29 cellular contexts compared by ENCODE assay signal in the genomic region with DNA sequence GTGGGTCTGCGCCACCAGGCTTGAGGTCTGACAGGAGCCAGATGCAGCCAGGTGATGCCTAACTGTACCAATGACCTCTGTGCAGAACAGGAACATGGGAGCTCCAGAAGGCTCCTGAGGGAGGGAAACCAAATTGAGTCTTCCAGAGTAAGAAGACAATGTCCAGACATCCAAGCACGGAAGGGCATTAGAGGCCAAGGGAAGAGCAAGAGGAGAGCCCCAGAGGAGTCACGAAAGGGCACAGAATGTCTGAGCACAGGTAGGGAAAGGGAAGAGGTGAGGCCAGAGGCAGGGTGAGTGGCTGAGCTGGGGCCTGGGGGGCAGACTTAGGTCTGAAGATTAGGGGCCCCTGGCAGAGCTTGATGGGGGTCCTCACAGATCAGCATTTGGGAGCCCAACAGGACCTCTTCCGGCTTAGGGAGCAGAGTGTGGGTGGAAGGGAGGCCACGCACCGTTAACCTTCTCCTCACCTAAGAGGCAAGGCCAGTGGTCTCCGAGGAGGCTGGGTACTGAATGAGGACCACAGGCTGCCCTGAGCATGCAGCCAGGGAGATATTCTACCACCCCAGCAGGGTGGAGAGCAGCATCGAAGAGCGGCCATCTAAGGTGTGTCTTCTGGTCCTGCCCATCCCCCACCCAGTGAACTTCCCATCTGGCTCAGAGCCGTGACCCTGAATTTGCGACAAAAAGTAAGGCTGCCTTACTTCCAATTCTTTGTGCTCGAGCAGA. TPM values are rescaled to one million over a fixed set of nuclear protein-coding genes. Genes with fewer than 3 reads are reported as not detected.
"Had no signal": no experiment of that assay in that cellular context is flagged by ENCODE, and none has a peak within 500 bp of the region (broad histone marks: within the 10 kb centered on the region; RNA-seq: fewer than 3 reads in every experiment).

No MANE protein-coding gene starts in this region.

- ATAC-seq: activated CD4-positive, CD25-positive, alpha-beta regulatory T cell treated with anti-CD3 and anti-CD28 coated beads, Interleukin-2, amount 50 U/mL, for 24 hours; activated T-cell treated with anti-CD3 and anti-CD28 coated beads, Interleukin-2, amount 50 U/mL, for 4 hours; foreskin keratinocyte; heart right ventricle; left lobe of liver; lower lobe of right lung; naive thymus-derived CD8-positive, alpha-beta T cell; stimulated activated memory B cell treated with anti-CD40 and anti-IgM and Interleukin-4, amounts not matched to agents 10 μg/mL and 1 μg/mL and 100 μg/mL, for 72 hours had no signal

- H3K4me3 Mint-ChIP-seq: activated CD4-positive, alpha-beta memory T cell treated with anti-CD3 and anti-CD28 coated beads, Interleukin-2, amount 10 ng/mL, durations not matched to agents 7 days and 5 days; activated naive CD8-positive, alpha-beta T cell; activated T-cell treated with anti-CD3 and anti-CD28 coated beads, Interleukin-2, amount 50 U/mL, for 4 hours; dendritic cell treated with granulocyte-macrophage colony-stimulating factor and Interleukin-4, amounts not matched to agents 40 ng/mL and 50 ng/mL, for 4 days; naive thymus-derived CD8-positive, alpha-beta T cell; stimulated activated memory B cell treated with anti-CD40 and anti-IgM and Interleukin-4, amounts not matched to agents 10 μg/mL and 1 μg/mL and 100 μg/mL, for 72 hours had no signal

- H3K36me3 Mint-ChIP-seq: activated naive CD8-positive, alpha-beta T cell had no signal

- H3K4me1 Mint-ChIP-seq: activated CD4-positive, alpha-beta memory T cell treated with anti-CD3 and anti-CD28 coated beads, Interleukin-2, amount 10 ng/mL, durations not matched to agents 7 days and 5 days had no signal

- H3K27ac Mint-ChIP-seq: activated CD4-positive, alpha-beta memory T cell treated with anti-CD3 and anti-CD28 coated beads, Interleukin-2, amount 10 ng/mL, durations not matched to agents 7 days and 5 days; activated naive CD8-positive, alpha-beta T cell; activated T-helper 2 cell treated with anti-CD3 and anti-CD28 coated beads, Interferon-gamma antibody, Interleukin-2, Interleukin-4, amounts not matched to agents 10 μg/mL and 5 μg/mL and 100 μg/mL, durations not matched to agents 14 hours and 24 hours and 36 hours; dendritic cell treated with granulocyte-macrophage colony-stimulating factor and Interleukin-4, amounts not matched to agents 40 ng/mL and 50 ng/mL, for 4 days; stimulated activated memory B cell treated with anti-CD40 and anti-IgM and Interleukin-4, amounts not matched to agents 10 μg/mL and 1 μg/mL and 100 μg/mL, for 72 hours had no signal

- DNase-seq: activated CD4-positive, alpha-beta memory T cell treated with anti-CD3 and anti-CD28 coated beads, Interleukin-2, amount 10 ng/mL, durations not matched to agents 7 days and 5 days; activated CD4-positive, alpha-beta T cell treated with anti-CD3 and anti-CD28 coated beads for 48 hours; activated T-cell treated with anti-CD3 and anti-CD28 coated beads, Interleukin-2, amount 50 U/mL, for 4 hours; central memory CD4-positive, alpha-beta T cell; effector CD4-positive, alpha-beta T cell; foreskin keratinocyte; heart right ventricle; kidney glomerular epithelial cell; lower lobe of right lung; mesenchymal stem cell; naive thymus-derived CD8-positive, alpha-beta T cell; ovary; retina; sigmoid colon; small intestine; stimulated activated CD4-positive, alpha-beta T cell treated with anti-CD3 and anti-CD28 coated beads, Interleukin-4, amount 100 ng/mL, for 24 hours; stomach; thyroid gland; upper lobe of left lung had no signal

- H3K9me3 Mint-ChIP-seq: activated CD4-positive, alpha-beta memory T cell treated with anti-CD3 and anti-CD28 coated beads, Interleukin-2, amount 10 ng/mL, durations not matched to agents 7 days and 5 days; activated T-cell treated with anti-CD3 and anti-CD28 coated beads, Interleukin-2, amount 50 U/mL, for 4 hours; activated T-helper 2 cell treated with anti-CD3 and anti-CD28 coated beads, Interferon-gamma antibody, Interleukin-2, Interleukin-4, amounts not matched to agents 10 μg/mL and 5 μg/mL and 100 μg/mL, durations not matched to agents 14 hours and 24 hours and 36 hours; dendritic cell treated with granulocyte-macrophage colony-stimulating factor and Interleukin-4, amounts not matched to agents 40 ng/mL and 50 ng/mL, for 4 days; naive thymus-derived CD8-positive, alpha-beta T cell; stimulated activated memory B cell treated with anti-CD40 and anti-IgM and Interleukin-4, amounts not matched to agents 10 μg/mL and 1 μg/mL and 100 μg/mL, for 72 hours had no signal

- H3K27me3 Mint-ChIP-seq: activated CD4-positive, alpha-beta memory T cell treated with anti-CD3 and anti-CD28 coated beads, Interleukin-2, amount 10 ng/mL, durations not matched to agents 7 days and 5 days; activated naive CD8-positive, alpha-beta T cell; dendritic cell treated with granulocyte-macrophage colony-stimulating factor and Interleukin-4, amounts not matched to agents 40 ng/mL and 50 ng/mL, for 4 days; naive thymus-derived CD8-positive, alpha-beta T cell; stimulated activated memory B cell treated with anti-CD40 and anti-IgM and Interleukin-4, amounts not matched to agents 10 μg/mL and 1 μg/mL and 100 μg/mL, for 72 hours had no signal

RNA-seq across cellular contexts. Expression of a gene that starts 59.5 kb away (rescaled TPM):
- total RNA-seq: activated CD4-positive, alpha-beta memory T cell treated with anti-CD3 and anti-CD28 coated beads, Interleukin-2, amount 10 ng/mL, durations not matched to agents 7 days and 5 days; activated T-cell treated with anti-CD3 and anti-CD28 coated beads, Interleukin-2, amount 50 U/mL, for 4 hours; activated T-helper 2 cell treated with anti-CD3 and anti-CD28 coated beads, Interferon-gamma antibody, Interleukin-2, Interleukin-4, amounts not matched to agents 10 μg/mL and 5 μg/mL and 100 μg/mL, durations not matched to agents 14 hours and 24 hours and 36 hours; astrocyte; esophagus muscularis mucosa; foreskin keratinocyte; heart right ventricle; left lobe of liver; lower lobe of right lung; naive thymus-derived CD8-positive, alpha-beta T cell; ovary; sigmoid colon; stomach; T-helper 1 cell treated with Interleukin-12 subunit alpha and Interleukin-12 subunit beta and Interleukin-4 antibody, amounts not matched to agents 30 ng/mL and 1 ng/mL, for 36 hours; upper lobe of left lung; vagina had no signal
